Comparison of ENCODE assay signal across 13 cellular contexts in genomic region chr2:110770308-110770695, GRCh38. TPM values are rescaled to one million over a fixed set of nuclear protein-coding genes. Genes with fewer than 3 reads are reported as not detected.
DNase-seq lines count a peak whose midpoint lies in the region; ATAC-seq and TF ChIP-seq lines count a peak whose summit lies in the region.
"Had no signal": no experiment of that assay in that cellular context is flagged by ENCODE, and none has a peak within 500 bp of the region (broad histone marks: within the 10 kb centered on the region; RNA-seq: fewer than 3 reads in every experiment).

No MANE protein-coding gene starts in this region.

- H3K4ac ChIP-seq in neuronal stem cell (ENCODE audit: low read length) (no peak overlapping the region), mesendoderm (ENCODE audit: low read depth, low read length) (no peak overlapping the region)

- H3K18ac ChIP-seq in neuronal stem cell (ENCODE audit: low read length) (peak overlapping the region; percentile 31), mesendoderm (ENCODE audit: low read length) (no peak overlapping the region)

- H2AFZ ChIP-seq in neuronal stem cell (ENCODE audit: low read length): no peak overlapping the region

- peak overlapping the region; percentile 50 for H3K14ac ChIP-seq in neuronal stem cell (ENCODE audit: low read length)

- H3K9me3 ChIP-seq in neuronal stem cell (replicated peaks in 1 of 2; ENCODE audit: control insufficient read depth in 2 of 2, insufficient read depth in 1 of 2, low read depth in 1 of 2, low read length in 2 of 2): peaks cover 0 to 3% of the 10 kb centered on the region in 2 donors

- H3K27ac ChIP-seq in neuronal stem cell (replicated peaks; ENCODE audit: low read length): peak overlapping the region; percentile 30
- H3K27ac ChIP-seq in mesendoderm (ENCODE audit: low read depth, low read length): no peak overlapping the region

- no peak overlapping the region for H4K91ac ChIP-seq in neuronal stem cell (ENCODE audit: low read depth, low read length, poor library complexity)

- no peaks in the 10 kb centered on the region for H3K79me2 ChIP-seq in mesendoderm (ENCODE audit: control insufficient read depth, insufficient read depth, low read length)

- H4K5ac ChIP-seq in mesendoderm (ENCODE audit: low read length): no peak overlapping the region

- H2AK5ac ChIP-seq in neuronal stem cell (ENCODE audit: low read depth, low read length) (peak overlapping the region; percentile 77), mesendoderm (ENCODE audit: low read length) (no peak overlapping the region)

- H3K4me1 ChIP-seq in neuronal stem cell (ENCODE audit: control insufficient read depth in 2 of 2, insufficient read depth in 1 of 2, low read depth in 1 of 2, low read length in 2 of 2) (peaks cover 7 to 26% of the 10 kb centered on the region in 2 donors), mesendoderm (ENCODE audit: control insufficient read depth, low read depth, low read length) (peaks cover 5% of the 10 kb centered on the region)

- H2BK5ac ChIP-seq in neuronal stem cell (ENCODE audit: low read length) (peak overlapping the region; percentile 83), mesendoderm (ENCODE audit: low read length) (no peak overlapping the region)

- H3K36me3 ChIP-seq in neuronal stem cell (replicated peaks in 1 of 2; ENCODE audit: control insufficient read depth in 2 of 2, insufficient read depth in 2 of 2, low read length in 2 of 2): no peaks in the 10 kb centered on the region
- H3K36me3 ChIP-seq in mesendoderm (ENCODE audit: control insufficient read depth, insufficient read depth, low read length): no peaks in the 10 kb centered on the region
- H3K36me3 ChIP-seq: heart right ventricle had no signal

- no peak overlapping the region for H3K9ac ChIP-seq in neuronal stem cell (ENCODE audit: low read depth, low read length, poor library complexity)
- no peak overlapping the region for H3K9ac ChIP-seq in mesendoderm (ENCODE audit: low read length)

- no peak overlapping the region for H3K23ac ChIP-seq in neuronal stem cell (ENCODE audit: low read depth, low read length, poor library complexity)
- no peak overlapping the region for H3K23ac ChIP-seq in mesendoderm (ENCODE audit: low read length)

- H2BK15ac ChIP-seq in neuronal stem cell (ENCODE audit: low read length): no peak overlapping the region
- H2BK15ac ChIP-seq in mesendoderm (replicated peaks; ENCODE audit: low read depth): no peak overlapping the region

- peak; percentile 26; the same call in 1 of the 3 replicates for ATAC-seq in SK-N-SH treated with all-trans-retinoic acid at 6 μM for 48 hours
- no peak for ATAC-seq in HG02623 (IDR thresholded peaks at IDR 0.05; ENCODE audit: unreplicated experiment)
- ATAC-seq in GM18907 (IDR thresholded peaks at IDR 0.05; ENCODE audit: unreplicated experiment): no peak
- ATAC-seq: activated CD8-positive, alpha-beta T cell treated with anti-CD3 and anti-CD28 coated beads, Interleukin-2, amount 10 ng/mL, durations not matched to agents 7 days and 5 days; HCT116 had no signal

- H3K79me1 ChIP-seq in neuronal stem cell (ENCODE audit: low read depth, low read length): no peaks in the 10 kb centered on the region
- no peaks in the 10 kb centered on the region for H3K79me1 ChIP-seq in mesendoderm (ENCODE audit: low read length)

- H3K4me2 ChIP-seq in neuronal stem cell (ENCODE audit: insufficient read depth, low read length, poor library complexity, severe bottlenecking) (no peak overlapping the region), mesendoderm (ENCODE audit: low read length) (no peak overlapping the region)

- no peak overlapping the region for H2BK120ac ChIP-seq in neuronal stem cell (ENCODE audit: low read depth, low read length)
- no peak overlapping the region for H2BK120ac ChIP-seq in mesendoderm (ENCODE audit: low read depth, low read length)

- peak overlapping the region in 1 of 2 donors; percentile 49 for H3K4me3 ChIP-seq in neuronal stem cell (ENCODE audit: low read length in 2 of 2)
- no peak overlapping the region for H3K4me3 ChIP-seq in mesendoderm (ENCODE audit: low read length)

- no peak overlapping the region for H3K56ac ChIP-seq in mesendoderm (ENCODE audit: low read length)

- H2BK12ac ChIP-seq in neuronal stem cell (ENCODE audit: low read length): peak overlapping the region; percentile 26

- H3K27me3 ChIP-seq in neuronal stem cell (ENCODE audit: control insufficient read depth in 3 of 3, insufficient read depth in 3 of 3, low read depth in 1 of 3, low read length in 3 of 3) (peaks cover 0 to 6% (median 0%) of the 10 kb centered on the region in 3 experiments), mesendoderm (ENCODE audit: insufficient read depth, low read length, poor library complexity) (no peaks in the 10 kb centered on the region)

- DNase-seq in DMS53 (lab: John Stamatoyannopoulos, UW): peak; percentile 90
- peak; percentile 62 to 86 for DNase-seq in NCI-H2081 (lab: John Stamatoyannopoulos, UW)
- DNase-seq in neuronal stem cell (ENCODE audit: low spot score): no peak
- DNase-seq in mesendoderm: no peak
- DNase-seq: activated CD8-positive, alpha-beta T cell treated with anti-CD3 and anti-CD28 coated beads, Interleukin-2, amount 10 ng/mL, durations not matched to agents 7 days and 5 days; activated naive CD4-positive, alpha-beta T cell treated with Interleukin-2 at 50 U/mL for 16 hours; CD4-positive, alpha-beta memory T cell; small intestine had no signal

- H4K8ac ChIP-seq in neuronal stem cell (ENCODE audit: low read depth, low read length) (no peak overlapping the region), mesendoderm (ENCODE audit: low read depth, low read length) (no peak overlapping the region)

- no CpG with 5 or more reads among the region's 8 CpGs for WGBS in neuronal stem cell (ENCODE audit: extremely low coverage in 2 of 2, insufficient read length in 2 of 2, insufficient replicate concordance in 1 of 2), 2 donors
- no CpG with 5 or more reads among the region's 8 CpGs for WGBS in mesendoderm (ENCODE audit: extremely low coverage, insufficient coverage, low lambda C conversion rate)

TF ChIP-seq in SK-N-SH treated with all-trans-retinoic acid at 6 μM for 48 hours, 23 proteins besides CTCF, POLR2A, EP300 and RAD21:
- TF ChIP-seq CSDC2 (CRISPR knock-in tag; IDR thresholded peaks at IDR 0.05) (no peak), ISL1 (CRISPR knock-in tag; IDR thresholded peaks at IDR 0.05) (no peak), RARB (CRISPR knock-in tag; IDR thresholded peaks at IDR 0.05) (no peak), PPARA (CRISPR knock-in tag; IDR thresholded peaks at IDR 0.05; ENCODE audit: borderline replicate concordance) (no peak), SNAI2 (CRISPR knock-in tag; IDR thresholded peaks at IDR 0.05) (no peak), ZC3H10 (CRISPR knock-in tag; IDR thresholded peaks at IDR 0.05) (no peak), TCF4 (CRISPR knock-in tag; IDR thresholded peaks at IDR 0.05; ENCODE audit: borderline replicate concordance) (no peak), ZNF8 (CRISPR knock-in tag; IDR thresholded peaks at IDR 0.05) (no peak), POU6F1 (CRISPR knock-in tag; IDR thresholded peaks at IDR 0.05; ENCODE audit: borderline replicate concordance, low read depth) (no peak), OSR1 (CRISPR knock-in tag; IDR thresholded peaks at IDR 0.05) (no peak), ZFP30 (CRISPR knock-in tag; IDR thresholded peaks at IDR 0.05) (no peak), ZNF565 (CRISPR knock-in tag; conservative IDR thresholded peaks at IDR 0.05; ENCODE audit: low read depth) (no peak), ESRRG (CRISPR knock-in tag; IDR thresholded peaks at IDR 0.05) (no peak), ARNTL (CRISPR knock-in tag; IDR thresholded peaks at IDR 0.05; ENCODE audit: borderline replicate concordance, low read depth) (no peak)
- TF ChIP-seq, protein P1, sequence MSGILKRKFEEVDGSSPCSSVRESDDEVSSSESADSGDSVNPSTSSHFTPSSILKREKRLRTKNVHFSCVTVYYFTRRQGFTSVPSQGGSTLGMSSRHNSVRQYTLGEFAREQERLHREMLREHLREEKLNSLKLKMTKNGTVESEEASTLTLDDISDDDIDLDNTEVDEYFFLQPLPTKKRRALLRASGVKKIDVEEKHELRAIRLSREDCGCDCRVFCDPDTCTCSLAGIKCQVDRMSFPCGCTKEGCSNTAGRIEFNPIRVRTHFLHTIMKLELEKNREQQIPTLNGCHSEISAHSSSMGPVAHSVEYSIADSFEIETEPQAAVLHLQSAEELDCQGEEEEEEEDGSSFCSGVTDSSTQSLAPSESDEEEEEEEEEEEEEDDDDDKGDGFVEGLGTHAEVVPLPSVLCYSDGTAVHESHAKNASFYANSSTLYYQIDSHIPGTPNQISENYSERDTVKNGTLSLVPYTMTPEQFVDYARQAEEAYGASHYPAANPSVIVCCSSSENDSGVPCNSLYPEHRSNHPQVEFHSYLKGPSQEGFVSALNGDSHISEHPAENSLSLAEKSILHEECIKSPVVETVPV (CRISPR knock-in tag; IDR thresholded peaks at IDR 0.05): no peak
- TF ChIP-seq, protein P2, sequence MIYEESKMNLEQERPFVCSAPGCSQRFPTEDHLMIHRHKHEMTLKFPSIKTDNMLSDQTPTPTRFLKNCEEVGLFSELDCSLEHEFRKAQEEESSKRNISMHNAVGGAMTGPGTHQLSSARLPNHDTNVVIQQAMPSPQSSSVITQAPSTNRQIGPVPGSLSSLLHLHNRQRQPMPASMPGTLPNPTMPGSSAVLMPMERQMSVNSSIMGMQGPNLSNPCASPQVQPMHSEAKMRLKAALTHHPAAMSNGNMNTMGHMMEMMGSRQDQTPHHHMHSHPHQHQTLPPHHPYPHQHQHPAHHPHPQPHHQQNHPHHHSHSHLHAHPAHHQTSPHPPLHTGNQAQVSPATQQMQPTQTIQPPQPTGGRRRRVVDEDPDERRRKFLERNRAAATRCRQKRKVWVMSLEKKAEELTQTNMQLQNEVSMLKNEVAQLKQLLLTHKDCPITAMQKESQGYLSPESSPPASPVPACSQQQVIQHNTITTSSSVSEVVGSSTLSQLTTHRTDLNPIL (CRISPR knock-in tag; IDR thresholded peaks at IDR 0.05; ENCODE audit: low read depth): no peak

RNA-seq across cellular contexts. Expression of gene ACOXL, which starts 37.9 kb away (rescaled TPM):
- 1.6 TPM for polyA plus RNA-seq in neuronal stem cell (2013, experiment 1 of 2)
- 1.3 TPM for polyA plus RNA-seq in neuronal stem cell (2013, experiment 2 of 2)
- 1.3 TPM for polyA plus RNA-seq in mesendoderm (2013, experiment 1 of 2)
- polyA plus RNA-seq in mesendoderm (2013, experiment 2 of 2): 1.3 TPM
- polyA plus RNA-seq: CD4-positive, alpha-beta memory T cell; heart right ventricle had no signal

Comparison
In these comparisons a context has a peak if more than half of its experiments do, and no peak if none do; other contexts are left out.
1. DNase-seq: peak in DMS53 (single experiment) and NCI-H2081 (2 of 2); none in neuronal stem cell (single experiment) and mesendoderm (single experiment).